Comparison of ENCODE assay signal across 12 cellular contexts in the genomic region with DNA sequence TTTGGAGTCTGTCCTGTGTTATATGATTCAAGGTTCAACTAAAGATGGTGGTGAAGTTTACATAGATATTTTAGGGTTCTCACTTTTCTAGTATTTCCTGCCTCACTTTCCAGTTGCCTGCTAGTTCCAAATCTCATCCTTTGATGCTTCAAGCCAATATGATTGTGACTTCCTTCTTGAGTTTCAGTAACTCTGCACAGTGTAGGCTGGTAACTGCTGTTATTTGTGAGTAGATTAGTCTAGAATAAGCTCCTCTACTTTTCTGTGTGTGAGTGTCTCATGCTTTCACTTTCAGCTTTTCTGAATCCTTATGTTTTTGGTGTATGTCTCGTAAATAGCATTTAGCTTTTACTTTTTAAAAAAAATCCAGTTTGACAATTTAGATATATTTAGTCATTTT. TPM values are rescaled to one million over a fixed set of nuclear protein-coding genes. Genes with fewer than 3 reads are reported as not detected.
DNase-seq lines count a peak whose midpoint lies in the region; ATAC-seq and TF ChIP-seq lines count a peak whose summit lies in the region.
"Had no signal": no experiment of that assay in that cellular context is flagged by ENCODE, and none has a peak within 500 bp of the region (broad histone marks: within the 10 kb centered on the region; RNA-seq: fewer than 3 reads in every experiment).

No MANE protein-coding gene starts in this region.

- CTCF ChIA-PET in PC-9 (lab: Charles Lee): no interaction called here

- no peak overlapping the region for H3K4me3 ChIP-seq in GM12865 (ENCODE audit: low read depth, low read length)
- H3K4me3 ChIP-seq in PC-9: no peak overlapping the region
- H3K4me3 ChIP-seq: Peyer's patch, uterus had no signal

- no peaks in the 10 kb centered on the region for H3K27me3 ChIP-seq in PC-9 (ENCODE audit: insufficient read depth, low read depth)
- H3K27me3 ChIP-seq: Peyer's patch, uterus had no signal

- H3K79me2 ChIP-seq in PC-9 (ENCODE audit: low read depth): peaks cover 15% of the 10 kb centered on the region; the same call in 1 of the 2 replicates

- H3K4me2 ChIP-seq in PC-9: no peak overlapping the region

- no peak overlapping the region for H3K27ac ChIP-seq in PC-9
- H3K27ac ChIP-seq: Peyer's patch, uterus had no signal

- H3K9me2 ChIP-seq in PC-9 (ENCODE audit: insufficient read depth): no peaks in the 10 kb centered on the region

- DNase-seq in GM12865 (ENCODE audit: low read depth): peak; percentile 60
- no peak for DNase-seq in activated naive CD4-positive, alpha-beta T cell treated with anti-CD3 and anti-CD28 coated beads, Interleukin-2, amount 50 U/mL, for 72 hours (ENCODE audit: low spot score in 2 of 2)
- DNase-seq in NCI-H187 (lab: John Stamatoyannopoulos, UW): no peak
- DNase-seq in PC-9: no peak
- no peak for DNase-seq in SK-N-DZ (ENCODE audit: low spot score)
- DNase-seq: activated CD4-positive, alpha-beta T cell treated with anti-CD3 and anti-CD28 coated beads, Interleukin-2, amount 50 U/mL, for 4 hours; H7; Peyer's patch; uterus had no signal

- TF ChIP-seq CTCF in GM12865 (IDR thresholded peaks at IDR 0.05; ENCODE audit: insufficient read depth, low read depth, low read length, missing control alignments): no peak
- no peak for TF ChIP-seq CTCF in PC-9 (conservative IDR thresholded peaks at IDR 0.05)

- peak overlapping the region in 1 of 2 donors; percentile 76 for H3K27ac Mint-ChIP-seq in activated naive CD4-positive, alpha-beta T cell treated with anti-CD3 and anti-CD28 coated beads, Interleukin-2, amount 50 U/mL, for 72 hours

- H3F3A ChIP-seq in PC-9 (ENCODE audit: insufficient read depth, low read depth): no peaks in the 10 kb centered on the region

- H3K9me3 Mint-ChIP-seq in activated naive CD4-positive, alpha-beta T cell treated with anti-CD3 and anti-CD28 coated beads, Interleukin-2, amount 50 U/mL, for 72 hours: peaks cover 0 to 19% of the 10 kb centered on the region in 2 donors

- no peaks in the 10 kb centered on the region for H3K9me3 ChIP-seq in PC-9 (ENCODE audit: insufficient read depth, low read depth)
- H3K9me3 ChIP-seq: Peyer's patch, uterus had no signal

- no peak overlapping the region for H2AFZ ChIP-seq in PC-9

- ATAC-seq in GM19397 (IDR thresholded peaks at IDR 0.05; ENCODE audit: unreplicated experiment): peak; percentile 59
- ATAC-seq in HG03045 (IDR thresholded peaks at IDR 0.05; ENCODE audit: unreplicated experiment): peak; percentile 68
- peak; percentile 85 to 98 for ATAC-seq in activated naive CD4-positive, alpha-beta T cell treated with anti-CD3 and anti-CD28 coated beads, Interleukin-2, amount 50 U/mL, for 72 hours
- ATAC-seq in HG03342 (IDR thresholded peaks at IDR 0.05; ENCODE audit: unreplicated experiment): no peak

- no peaks in the 10 kb centered on the region for H3K4me1 ChIP-seq in PC-9 (replicated peaks; ENCODE audit: insufficient read depth)
- H3K4me1 ChIP-seq: Peyer's patch, uterus had no signal

- peaks cover 10 to 38% of the 10 kb centered on the region in 2 donors for H3K36me3 Mint-ChIP-seq in activated naive CD4-positive, alpha-beta T cell treated with anti-CD3 and anti-CD28 coated beads, Interleukin-2, amount 50 U/mL, for 72 hours

- H3K36me3 ChIP-seq in PC-9 (ENCODE audit: low read depth): no peaks in the 10 kb centered on the region; the same call in 1 of the 2 replicates
- H3K36me3 ChIP-seq: uterus had no signal

- BruUV-seq in PC-9 (replicated peaks; lab: Mats Ljungman, UMichigan): no TSS peak

- POLR2A ChIA-PET in PC-9 (lab: Charles Lee; ENCODE audit: unreplicated experiment): no interaction called here

- intact Hi-C loops in PC-9 (cut with micrococcal nuclease; ENCODE audit: unreplicated experiment): no loop called here

- no peaks in the 10 kb centered on the region for H4K20me1 ChIP-seq in PC-9 (ENCODE audit: insufficient read depth)

RNA-seq across cellular contexts. Expression of gene GALNT1, which starts 42.6 kb away (rescaled TPM):
- total RNA-seq in activated naive CD4-positive, alpha-beta T cell treated with anti-CD3 and anti-CD28 coated beads, Interleukin-2, amount 50 U/mL, for 72 hours: 10 to 100 TPM; 16.4 to 47.6 TPM
- 68.2 and 88.9 TPM in 2 replicates for total RNA-seq in PC-9 (2021)
- polyA plus RNA-seq in SK-N-DZ (2014; cell fraction: cytosol; rRNA removed): 32.5 and 39.0 TPM in 2 replicates
- polyA plus RNA-seq in SK-N-DZ (2014; cell fraction: nucleus; rRNA removed): 11.1 and 16.6 TPM in 2 replicates
